In the genomic region with DNA sequence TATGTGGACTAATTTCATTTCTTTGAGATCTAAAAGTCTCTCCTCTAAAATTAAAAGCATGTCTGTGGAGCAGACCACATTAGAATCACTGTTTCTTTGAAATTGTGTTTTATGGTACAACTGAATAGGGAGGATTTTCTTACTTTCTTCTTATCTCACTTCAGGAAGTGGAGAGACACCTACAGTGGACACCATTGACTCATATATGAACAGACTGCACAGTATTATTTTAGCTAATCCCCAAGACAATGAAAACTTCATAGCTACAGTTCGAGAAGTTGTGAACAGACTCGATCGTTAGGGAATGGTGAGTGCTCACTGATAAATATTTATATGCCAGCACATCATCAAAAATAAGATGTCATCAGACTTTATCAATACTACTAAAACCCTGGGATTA, we compare ENCODE assay signal across 25 cellular contexts.
"Had no signal": no experiment of that assay in that cellular context is flagged by ENCODE, and none has a peak within 500 bp of the region (broad histone marks: within the 10 kb centered on the region; RNA-seq: fewer than 3 reads in every experiment).

No MANE protein-coding gene starts in this region.

- DNase-seq: activated CD4-positive, alpha-beta T cell treated with anti-CD3 and anti-CD28 coated beads for 48 hours; activated CD4-positive, alpha-beta T cell treated with anti-CD3 and anti-CD28 coated beads, Interleukin-2, amount 50 U/mL, for 48 hours; activated gamma-delta T cell treated with Interleukin-2 at 50 U/mL for 16 hours; activated naive CD4-positive, alpha-beta T cell treated with anti-CD3 and anti-CD28 coated beads, Interleukin-2, amount 10 ng/mL, durations not matched to agents 7 days and 5 days; aorta; central memory CD4-positive, alpha-beta T cell; KG1; NCI-H1092; NCI-H1417; NCI-H2029; NCI-H2107; NCI-H446; NCI-H526; NCI-H82; OCI-M1; Right ventricle myocardium superior; SJCRH30; SW 1271 had no signal

- H3K27ac ChIP-seq: breast epithelium, RWPE1, SJCRH30 had no signal

- H3K27me3 Mint-ChIP-seq: activated naive CD4-positive, alpha-beta T cell treated with anti-CD3 and anti-CD28 coated beads, Interleukin-2, amount 10 ng/mL, durations not matched to agents 7 days and 5 days; IgD-negative memory B cell had no signal

- H3K4me1 Mint-ChIP-seq: activated naive CD4-positive, alpha-beta T cell treated with anti-CD3 and anti-CD28 coated beads, Interleukin-2, amount 10 ng/mL, durations not matched to agents 7 days and 5 days had no signal

- H3K4me3 ChIP-seq: breast epithelium, SJCRH30 had no signal

- H3K27ac Mint-ChIP-seq: activated naive CD4-positive, alpha-beta T cell treated with anti-CD3 and anti-CD28 coated beads, Interleukin-2, amount 10 ng/mL, durations not matched to agents 7 days and 5 days; activated T-helper 2 cell treated with anti-CD3 and anti-CD28 coated beads, Interferon-gamma antibody, Interleukin-2, Interleukin-4, amounts not matched to agents 10 μg/mL and 5 μg/mL and 100 μg/mL, durations not matched to agents 14 hours and 24 hours and 36 hours had no signal

- H3K9me3 Mint-ChIP-seq: activated naive CD4-positive, alpha-beta T cell treated with anti-CD3 and anti-CD28 coated beads, Interleukin-2, amount 10 ng/mL, durations not matched to agents 7 days and 5 days; activated T-helper 2 cell treated with anti-CD3 and anti-CD28 coated beads, Interferon-gamma antibody, Interleukin-2, Interleukin-4, amounts not matched to agents 10 μg/mL and 5 μg/mL and 100 μg/mL, durations not matched to agents 14 hours and 24 hours and 36 hours; IgD-negative memory B cell had no signal

- H3K4me1 ChIP-seq: breast epithelium, SJCRH30 had no signal

- H3K36me3 ChIP-seq: breast epithelium had no signal

- H3K27me3 ChIP-seq: breast epithelium, SJCRH30 had no signal

- H3K9me3 ChIP-seq: breast epithelium, SJCRH30 had no signal

- H3K4me3 Mint-ChIP-seq: activated naive CD4-positive, alpha-beta T cell treated with anti-CD3 and anti-CD28 coated beads, Interleukin-2, amount 10 ng/mL, durations not matched to agents 7 days and 5 days; IgD-negative memory B cell had no signal

- ATAC-seq: activated CD4-positive, CD25-positive, alpha-beta regulatory T cell treated with anti-CD3 and anti-CD28 coated beads, Interleukin-2, amount 50 U/mL, for 24 hours; Panc1; SK-N-SH treated with all-trans-retinoic acid at 6 μM for 48 hours had no signal
